Comparison of ENCODE assay signal across 8 cellular contexts in genomic region chr1:229258031-229258850, GRCh38. TPM values are rescaled to one million over a fixed set of nuclear protein-coding genes. Genes with fewer than 3 reads are reported as not detected.
A peak's percentile ranks its signal among the peaks of the same experiment; 100 is the strongest.
DNase-seq lines count a peak whose midpoint lies in the region; ATAC-seq and TF ChIP-seq lines count a peak whose summit lies in the region.

No MANE protein-coding gene starts in this region.

- peaks cover 5% of the 10 kb centered on the region; the same call in 1 of the 2 replicates for H3K4me1 ChIP-seq in BE2C
- peaks cover 18% of the 10 kb centered on the region for H3K4me1 ChIP-seq in GM23338 (ENCODE audit: insufficient read depth)
- peaks cover 9% of the 10 kb centered on the region for H3K4me1 ChIP-seq in lower lobe of right lung

- POLR2A ChIA-PET in activated CD4-positive, alpha-beta T cell treated with anti-CD3 and anti-CD28 coated beads, Interleukin-2, amount 10 ng/mL, durations not matched to agents 7 days and 5 days (lab: Charles Lee), result interaction anchor here (0.6 kb wide), 1 partner anchor 222 kb away, joined by 7 read pairs; no protein-coding TSS in a partner anchor

- H3K27ac ChIP-seq in GM23338 (ENCODE audit: low read depth), result no peak overlapping the region; the same call in 1 of the 2 replicates
- H3K27ac ChIP-seq in lower lobe of right lung, result no peak overlapping the region

- H3K4me3 Mint-ChIP-seq in GM23338, result no peak overlapping the region
- peak overlapping the region; percentile 33 for H3K4me3 Mint-ChIP-seq in activated CD4-positive, alpha-beta T cell treated with anti-CD3 and anti-CD28 coated beads, Interleukin-2, amount 10 ng/mL, durations not matched to agents 7 days and 5 days
- H3K4me3 Mint-ChIP-seq in dendritic cell treated with granulocyte-macrophage colony-stimulating factor and Interleukin-4, amounts not matched to agents 40 ng/mL and 50 ng/mL, for 4 days, result no peak overlapping the region

- ATAC-seq in GM23338 (peak; percentile 85), lower lobe of right lung (peak; percentile 88 to 89), GM18909 (IDR thresholded peaks at IDR 0.05; ENCODE audit: poor library complexity, unreplicated experiment) (no peak)

- H3K9me2 ChIP-seq in GM23338 (ENCODE audit: insufficient read depth), result no peaks in the 10 kb centered on the region

- H3K27me3 Mint-ChIP-seq in GM23338 (ENCODE audit: insufficient read depth, low read depth, poor library complexity), result peaks cover 2% of the 10 kb centered on the region
- no peaks in the 10 kb centered on the region for H3K27me3 Mint-ChIP-seq in activated CD4-positive, alpha-beta T cell treated with anti-CD3 and anti-CD28 coated beads, Interleukin-2, amount 10 ng/mL, durations not matched to agents 7 days and 5 days
- no peaks in the 10 kb centered on the region for H3K27me3 Mint-ChIP-seq in dendritic cell treated with granulocyte-macrophage colony-stimulating factor and Interleukin-4, amounts not matched to agents 40 ng/mL and 50 ng/mL, for 4 days

- TF ChIP-seq CTCF in BE2C (IDR thresholded peaks at IDR 0.05; ENCODE audit: low read depth, low read length), result peak; percentile 88
- peak; percentile 85 to 97 for TF ChIP-seq CTCF in GM23338 (conservative IDR thresholded peaks at IDR 0.05; ENCODE audit: low read depth in 2 of 2)
- peak; percentile 86 for TF ChIP-seq CTCF in lower lobe of right lung (IDR thresholded peaks at IDR 0.05)

- peak overlapping the region; percentile 4; the same call in 1 of the 2 replicates for H3K4me2 ChIP-seq in GM23338

- H3K79me2 ChIP-seq in GM23338 (replicated peaks; ENCODE audit: insufficient read depth), result no peaks in the 10 kb centered on the region

- no peak overlapping the region for H3K27ac Mint-ChIP-seq in GM23338
- peak overlapping the region; percentile 63 for H3K27ac Mint-ChIP-seq in activated CD4-positive, alpha-beta T cell treated with anti-CD3 and anti-CD28 coated beads, Interleukin-2, amount 10 ng/mL, durations not matched to agents 7 days and 5 days
- peak overlapping the region; percentile 43 for H3K27ac Mint-ChIP-seq in dendritic cell treated with granulocyte-macrophage colony-stimulating factor and Interleukin-4, amounts not matched to agents 40 ng/mL and 50 ng/mL, for 4 days

- H3K4me1 Mint-ChIP-seq in GM23338, result peaks cover 30% of the 10 kb centered on the region
- peaks cover 28% of the 10 kb centered on the region for H3K4me1 Mint-ChIP-seq in activated CD4-positive, alpha-beta T cell treated with anti-CD3 and anti-CD28 coated beads, Interleukin-2, amount 10 ng/mL, durations not matched to agents 7 days and 5 days
- H3K4me1 Mint-ChIP-seq in dendritic cell treated with granulocyte-macrophage colony-stimulating factor and Interleukin-4, amounts not matched to agents 40 ng/mL and 50 ng/mL, for 4 days (ENCODE audit: low read depth), result peaks cover 8% of the 10 kb centered on the region

- H3K9me3 Mint-ChIP-seq in GM23338, result no peaks in the 10 kb centered on the region
- H3K9me3 Mint-ChIP-seq in activated CD4-positive, alpha-beta T cell treated with anti-CD3 and anti-CD28 coated beads, Interleukin-2, amount 10 ng/mL, durations not matched to agents 7 days and 5 days, result no peaks in the 10 kb centered on the region
- no peaks in the 10 kb centered on the region for H3K9me3 Mint-ChIP-seq in dendritic cell treated with granulocyte-macrophage colony-stimulating factor and Interleukin-4, amounts not matched to agents 40 ng/mL and 50 ng/mL, for 4 days

- H3K36me3 Mint-ChIP-seq in GM23338 (ENCODE audit: low read depth), result no peaks in the 10 kb centered on the region
- H3K36me3 Mint-ChIP-seq in activated CD4-positive, alpha-beta T cell treated with anti-CD3 and anti-CD28 coated beads, Interleukin-2, amount 10 ng/mL, durations not matched to agents 7 days and 5 days (ENCODE audit: low read depth), result no peaks in the 10 kb centered on the region
- no peaks in the 10 kb centered on the region for H3K36me3 Mint-ChIP-seq in dendritic cell treated with granulocyte-macrophage colony-stimulating factor and Interleukin-4, amounts not matched to agents 40 ng/mL and 50 ng/mL, for 4 days (ENCODE audit: low read depth)

- H4K20me1 ChIP-seq in GM23338 (replicated peaks; ENCODE audit: insufficient read depth), result no peaks in the 10 kb centered on the region

- H3K27me3 ChIP-seq in BE2C (no peaks in the 10 kb centered on the region), GM23338 (ENCODE audit: insufficient read depth) (no peaks in the 10 kb centered on the region), lower lobe of right lung (ENCODE audit: low read depth) (no peaks in the 10 kb centered on the region)

- intact Hi-C loops in dendritic cell treated with granulocyte-macrophage colony-stimulating factor and Interleukin-4, amounts not matched to agents 40 ng/mL and 50 ng/mL, for 4 days (cut with micrococcal nuclease), result loop anchor here (1.0 to 10.0 kb wide), 4 partner anchors 197 to 593 kb away; no protein-coding TSS in a partner anchor
- intact Hi-C loops in lower lobe of right lung (cut with DNase I), result no loop called here

- no peak overlapping the region for H3K4me3 ChIP-seq in BE2C (ENCODE audit: low read depth, low read length)
- H3K4me3 ChIP-seq in GM23338, result no peak overlapping the region
- no peak overlapping the region for H3K4me3 ChIP-seq in lower lobe of right lung

- CTCF ChIA-PET in activated CD4-positive, alpha-beta T cell treated with anti-CD3 and anti-CD28 coated beads, Interleukin-2, amount 10 ng/mL, durations not matched to agents 7 days and 5 days (lab: Charles Lee), result interaction anchor here (0.5 to 2.2 kb wide), 7 partner anchors 16 to 301 kb away, joined by 3 to 13 read pairs (median 4); no protein-coding TSS in a partner anchor

- peak overlapping the region; percentile 85 for H2AFZ ChIP-seq in GM23338

- no peaks in the 10 kb centered on the region for H3F3A ChIP-seq in GM23338 (replicated peaks; ENCODE audit: low read depth)

- H3K36me3 ChIP-seq in BE2C, result no peaks in the 10 kb centered on the region
- H3K36me3 ChIP-seq in GM23338 (ENCODE audit: insufficient read depth), result no peaks in the 10 kb centered on the region
- no peaks in the 10 kb centered on the region for H3K36me3 ChIP-seq in lower lobe of right lung

- H3K9me3 ChIP-seq in BE2C, result no peaks in the 10 kb centered on the region
- no peaks in the 10 kb centered on the region for H3K9me3 ChIP-seq in lower lobe of right lung

- DNase-seq in BE2C, result peak; percentile 68
- peak; percentile 89 for DNase-seq in GM23338 (ENCODE audit: low spot score)
- peak; percentile 24 for DNase-seq in NCI-H510A (lab: John Stamatoyannopoulos, UW)
- peak; percentile 76 for DNase-seq in activated CD4-positive, alpha-beta T cell treated with anti-CD3 and anti-CD28 coated beads, Interleukin-2, amount 10 ng/mL, durations not matched to agents 7 days and 5 days
- DNase-seq in lower lobe of right lung, result no peak
- DNase-seq in stimulated activated CD8-positive, alpha-beta memory T cell treated with anti-CD3 and anti-CD28 coated beads, Interleukin-15, amount 100 ng/mL, for 1 hour (ENCODE audit: low read depth), result peak; percentile 43

TF ChIP-seq in GM23338, 12 proteins besides CTCF, POLR2A, EP300 and RAD21:
- no peak for TF ChIP-seq ZNF114 (CRISPR knock-in tag; IDR thresholded peaks at IDR 0.05)
- no peak for TF ChIP-seq POLR2AphosphoS5 (IDR thresholded peaks at IDR 0.05; ENCODE audit: low read depth)
TF ChIP-seq in GM23338: peak in this region for 0.

RNA-seq across cellular contexts. Expression of gene RAB4A, which starts 12.7 kb away (rescaled TPM):
- polyA plus RNA-seq in BE2C (2012; ENCODE audit: insufficient read depth, insufficient read length, low read depth), result 66.4 TPM
- total RNA-seq in GM23338 (2014; rRNA removed; shearing (Covaris generic)), result 25.9 and 37.5 TPM in 2 replicates
- polyA plus RNA-seq in GM23338 (2016; fragmentation: Nextera tagmentation; extraction: Ambion mirVana), result 49.4 and 50.8 TPM in 2 replicates
- 10 to 100 TPM; 35.5 to 41.0 TPM for total RNA-seq in activated CD4-positive, alpha-beta T cell treated with anti-CD3 and anti-CD28 coated beads, Interleukin-2, amount 10 ng/mL, durations not matched to agents 7 days and 5 days
- total RNA-seq in lower lobe of right lung, result 51.5 TPM
